ENCODE assay signal across 21 cellular contexts in the genomic region with DNA sequence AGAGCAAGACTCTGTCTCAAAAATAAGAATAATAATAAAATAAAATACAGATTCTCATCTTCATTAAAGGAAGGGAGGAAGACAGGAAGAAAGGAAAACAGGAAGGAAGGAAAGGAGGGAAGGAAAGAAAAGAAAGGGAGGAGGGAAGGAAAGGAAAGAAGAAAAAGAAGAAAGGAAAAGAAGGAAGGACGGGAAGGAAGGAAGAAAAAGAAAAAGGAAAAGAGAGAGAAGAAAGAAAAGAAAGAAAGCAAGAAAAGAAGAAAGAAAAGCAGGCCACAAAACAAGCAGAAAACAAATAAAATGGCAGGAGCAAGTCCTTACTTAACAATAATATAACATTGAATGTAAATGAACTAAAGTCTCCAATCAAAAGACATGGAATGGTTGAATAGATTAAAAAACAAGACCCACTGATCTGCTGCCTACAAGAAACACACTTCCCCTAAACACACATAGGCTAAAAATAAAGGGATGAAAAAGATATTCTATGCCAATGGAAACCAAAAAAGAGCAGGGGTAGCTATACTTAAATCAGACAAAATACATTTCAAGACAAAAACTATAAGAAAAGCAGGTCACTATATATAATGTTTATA.
DNase-seq lines count a peak whose midpoint lies in the region; ATAC-seq, FAIRE-seq and TF ChIP-seq lines count a peak whose summit lies in the region.
"Had no signal": no experiment of that assay in that cellular context is flagged by ENCODE, and none has a peak within 500 bp of the region (broad histone marks: within the 10 kb centered on the region; RNA-seq: fewer than 3 reads in every experiment).

No MANE protein-coding gene starts in this region.

- no peaks in the 10 kb centered on the region for H4K20me1 ChIP-seq in HepG2 (ENCODE audit: insufficient read depth, low read length)
- H4K20me1 ChIP-seq: BLaER1 treated with 17β-estradiol and CSF1 and Interleukin-3, amounts not matched to agents 10 nM and 100 nM had no signal

- no peak overlapping the region for H3K9ac ChIP-seq in HepG2 (ENCODE audit: insufficient read depth, low read depth, low read length)
- H3K9ac ChIP-seq: BLaER1 treated with 17β-estradiol and CSF1 and Interleukin-3, amounts not matched to agents 10 nM and 100 nM had no signal

- no peak overlapping the region for H2AFZ ChIP-seq in HepG2 (ENCODE audit: low read length)

- intact Hi-C loops in HepG2 (cut with micrococcal nuclease; ENCODE audit: unreplicated experiment) (no loop called here), right lobe of liver (cut with DNase I) (no loop called here)

- FAIRE-seq in HepG2 (lab: Jason Lieb, UNC) (no peak), bronchial epithelial cell (lab: Jason Lieb, UNC) (peak; percentile 94), islet of Langerhans (lab: Jason Lieb, UNC) (peak; percentile 81)
- FAIRE-seq: A204.1, D721Med, GM12878 had no signal

- in situ Hi-C loops in HepG2 (cut with HindIII; ENCODE audit: extremely low pct_ligation_motif_present, low pct_unique_long_range_greater_than_20kb): no loop called here

- no peaks in the 10 kb centered on the region for H3K9me3 ChIP-seq in HepG2 (ENCODE audit: low read length)
- no peaks in the 10 kb centered on the region for H3K9me3 ChIP-seq in right lobe of liver
- H3K9me3 ChIP-seq: BE2C had no signal

- no peaks in the 10 kb centered on the region for H3K36me3 ChIP-seq in HepG2 (replicated peaks in 1 of 2; ENCODE audit: control insufficient read depth in 1 of 2, insufficient read depth in 2 of 2, low read length in 2 of 2)
- H3K36me3 ChIP-seq in right lobe of liver: no peaks in the 10 kb centered on the region
- no peaks in the 10 kb centered on the region for H3K36me3 ChIP-seq in bronchial epithelial cell (ENCODE audit: control insufficient read depth, insufficient read depth, low read length)
- H3K36me3 ChIP-seq: BE2C; BLaER1 treated with 17β-estradiol and CSF1 and Interleukin-3, amounts not matched to agents 10 nM and 100 nM had no signal

- H3K4me1 ChIP-seq in HepG2 (ENCODE audit: insufficient read depth, low read length) (no peaks in the 10 kb centered on the region), right lobe of liver (peaks cover 0 to 4% (median 0%) of the 10 kb centered on the region in 4 donors)
- H3K4me1 ChIP-seq: BE2C had no signal

- CTCF ChIA-PET in HepG2 (lab: Yijun Ruan, JAX; ENCODE audit: low intra/inter-chr PET ratio, low total read pairs): no interaction called here

- TF ChIP-seq EP300 in HepG2 (IDR thresholded peaks at IDR 0.05; ENCODE audit: low read depth in 2 of 2, low read length in 2 of 2) (no peak), HepG2 (CRISPR knock-in tag; IDR thresholded peaks at IDR 0.05; ENCODE audit: borderline replicate concordance) (no peak)

- H3K4me3 ChIP-seq in HepG2 (replicated peaks in 1 of 3; ENCODE audit: insufficient read depth in 1 of 3, low read depth in 2 of 3, low read length in 3 of 3): no peak overlapping the region
- H3K4me3 ChIP-seq in right lobe of liver: no peak overlapping the region
- H3K4me3 ChIP-seq in bronchial epithelial cell (ENCODE audit: low read depth, low read length): no peak overlapping the region
- H3K4me3 ChIP-seq: BLaER1 treated with 17β-estradiol and CSF1 and Interleukin-3, amounts not matched to agents 10 nM and 100 nM; GM12878 had no signal

- no peak for ATAC-seq in HepG2
- no peak for ATAC-seq in right lobe of liver
- no peak for ATAC-seq in GM18867 (IDR thresholded peaks at IDR 0.05; ENCODE audit: unreplicated experiment)
- ATAC-seq: GM12878 had no signal

- no peak for DNase-seq in HepG2 (ENCODE audit: low spot score)
- DNase-seq in right lobe of liver: no peak
- DNase-seq in bronchial epithelial cell (ENCODE audit: low read depth): no peak
- no peak for DNase-seq in activated naive CD4-positive, alpha-beta T cell treated with anti-CD3 and anti-CD28 coated beads, Interleukin-2, amount 50 U/mL, for 16 hours
- DNase-seq in stimulated activated naive CD4-positive, alpha-beta T cell treated with Interleukin-2 at 50 U/mL for 16 hours (lab: John Stamatoyannopoulos, UW): no peak
- DNase-seq: BE2C; CD4-positive, alpha-beta T cell; CD8-positive, alpha-beta memory T cell; DMS 273 treated with DMSO at 0.1 percent for 48 hours; DMS79; EL; GDM1; GOT3; H7 had no signal

- TF ChIP-seq POLR2A in HepG2 (IDR thresholded peaks at IDR 0.05; ENCODE audit: insufficient read depth in 1 of 2, low read depth in 2 of 2, low read length in 2 of 2) (no peak), right lobe of liver (IDR thresholded peaks at IDR 0.05) (no peak)

- BruUV-seq in HepG2 (replicated peaks; lab: Mats Ljungman, UMichigan): no TSS peak

- no peak overlapping the region for H3K27ac ChIP-seq in HepG2 (ENCODE audit: extremely low read length, insufficient read depth, low read length)
- H3K27ac ChIP-seq in right lobe of liver: no peak overlapping the region
- H3K27ac ChIP-seq: 22Rv1; BLaER1 treated with 17β-estradiol and CSF1 and Interleukin-3, amounts not matched to agents 10 nM and 100 nM had no signal

- no peak for TF ChIP-seq CTCF in HepG2 (CRISPR knock-in tag; IDR thresholded peaks at IDR 0.05)
- TF ChIP-seq CTCF in right lobe of liver (IDR thresholded peaks at IDR 0.05): no peak
- no peak for TF ChIP-seq CTCF in bronchial epithelial cell (IDR thresholded peaks at IDR 0.05; ENCODE audit: insufficient read depth, low read length, severe bottlenecking)

- H3K27me3 ChIP-seq in HepG2 (ENCODE audit: control insufficient read depth in 1 of 2, insufficient read depth in 2 of 2, low read length in 2 of 2) (no peaks in the 10 kb centered on the region), right lobe of liver (no peaks in the 10 kb centered on the region), bronchial epithelial cell (ENCODE audit: control insufficient read depth, insufficient read depth, low read length) (no peaks in the 10 kb centered on the region)
- H3K27me3 ChIP-seq: BE2C; BLaER1 treated with 17β-estradiol and CSF1 and Interleukin-3, amounts not matched to agents 10 nM and 100 nM had no signal

- 56% methylated on average over 1 of the region's 1 CpG for whole genome bisulfite sequencing in HepG2 (ENCODE audit: low lambda C conversion rate)
- 78% methylated on average over 1 of the region's 1 CpG for WGBS in right lobe of liver (ENCODE audit: insufficient coverage, low coverage, low lambda C conversion rate, missing lambda C conversion rate)

- H3K79me2 ChIP-seq in HepG2 (ENCODE audit: insufficient read depth, low read length): no peaks in the 10 kb centered on the region

- POLR2A ChIA-PET in HepG2 (lab: Yijun Ruan, JAX): no interaction called here

- no peak for TF ChIP-seq RAD21 in HepG2 (CRISPR knock-in tag; IDR thresholded peaks at IDR 0.05)

- no peak overlapping the region for H3K4me2 ChIP-seq in HepG2 (ENCODE audit: low read depth, low read length)
- H3K4me2 ChIP-seq: BLaER1 treated with 17β-estradiol and CSF1 and Interleukin-3, amounts not matched to agents 10 nM and 100 nM had no signal

TF ChIP-seq in HepG2, 621 proteins besides CTCF, POLR2A, EP300 and RAD21 (continues in another document):
- TF ChIP-seq, protein P1, sequence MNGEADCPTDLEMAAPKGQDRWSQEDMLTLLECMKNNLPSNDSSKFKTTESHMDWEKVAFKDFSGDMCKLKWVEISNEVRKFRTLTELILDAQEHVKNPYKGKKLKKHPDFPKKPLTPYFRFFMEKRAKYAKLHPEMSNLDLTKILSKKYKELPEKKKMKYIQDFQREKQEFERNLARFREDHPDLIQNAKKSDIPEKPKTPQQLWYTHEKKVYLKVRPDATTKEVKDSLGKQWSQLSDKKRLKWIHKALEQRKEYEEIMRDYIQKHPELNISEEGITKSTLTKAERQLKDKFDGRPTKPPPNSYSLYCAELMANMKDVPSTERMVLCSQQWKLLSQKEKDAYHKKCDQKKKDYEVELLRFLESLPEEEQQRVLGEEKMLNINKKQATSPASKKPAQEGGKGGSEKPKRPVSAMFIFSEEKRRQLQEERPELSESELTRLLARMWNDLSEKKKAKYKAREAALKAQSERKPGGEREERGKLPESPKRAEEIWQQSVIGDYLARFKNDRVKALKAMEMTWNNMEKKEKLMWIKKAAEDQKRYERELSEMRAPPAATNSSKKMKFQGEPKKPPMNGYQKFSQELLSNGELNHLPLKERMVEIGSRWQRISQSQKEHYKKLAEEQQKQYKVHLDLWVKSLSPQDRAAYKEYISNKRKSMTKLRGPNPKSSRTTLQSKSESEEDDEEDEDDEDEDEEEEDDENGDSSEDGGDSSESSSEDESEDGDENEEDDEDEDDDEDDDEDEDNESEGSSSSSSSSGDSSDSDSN (CRISPR knock-in tag; IDR thresholded peaks at IDR 0.05): no peak
- TF ChIP-seq, protein P2, sequence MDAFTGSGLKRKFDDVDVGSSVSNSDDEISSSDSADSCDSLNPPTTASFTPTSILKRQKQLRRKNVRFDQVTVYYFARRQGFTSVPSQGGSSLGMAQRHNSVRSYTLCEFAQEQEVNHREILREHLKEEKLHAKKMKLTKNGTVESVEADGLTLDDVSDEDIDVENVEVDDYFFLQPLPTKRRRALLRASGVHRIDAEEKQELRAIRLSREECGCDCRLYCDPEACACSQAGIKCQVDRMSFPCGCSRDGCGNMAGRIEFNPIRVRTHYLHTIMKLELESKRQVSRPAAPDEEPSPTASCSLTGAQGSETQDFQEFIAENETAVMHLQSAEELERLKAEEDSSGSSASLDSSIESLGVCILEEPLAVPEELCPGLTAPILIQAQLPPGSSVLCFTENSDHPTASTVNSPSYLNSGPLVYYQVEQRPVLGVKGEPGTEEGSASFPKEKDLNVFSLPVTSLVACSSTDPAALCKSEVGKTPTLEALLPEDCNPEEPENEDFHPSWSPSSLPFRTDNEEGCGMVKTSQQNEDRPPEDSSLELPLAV (CRISPR knock-in tag; conservative IDR thresholded peaks at IDR 0.05; ENCODE audit: low read depth): no peak
- 0 out of 2 replicates have a peak, but pooled peaks have one; percentile 76 for TF ChIP-seq IKZF1 (IDR thresholded peaks at IDR 0.05)
- TF ChIP-seq, protein P3, sequence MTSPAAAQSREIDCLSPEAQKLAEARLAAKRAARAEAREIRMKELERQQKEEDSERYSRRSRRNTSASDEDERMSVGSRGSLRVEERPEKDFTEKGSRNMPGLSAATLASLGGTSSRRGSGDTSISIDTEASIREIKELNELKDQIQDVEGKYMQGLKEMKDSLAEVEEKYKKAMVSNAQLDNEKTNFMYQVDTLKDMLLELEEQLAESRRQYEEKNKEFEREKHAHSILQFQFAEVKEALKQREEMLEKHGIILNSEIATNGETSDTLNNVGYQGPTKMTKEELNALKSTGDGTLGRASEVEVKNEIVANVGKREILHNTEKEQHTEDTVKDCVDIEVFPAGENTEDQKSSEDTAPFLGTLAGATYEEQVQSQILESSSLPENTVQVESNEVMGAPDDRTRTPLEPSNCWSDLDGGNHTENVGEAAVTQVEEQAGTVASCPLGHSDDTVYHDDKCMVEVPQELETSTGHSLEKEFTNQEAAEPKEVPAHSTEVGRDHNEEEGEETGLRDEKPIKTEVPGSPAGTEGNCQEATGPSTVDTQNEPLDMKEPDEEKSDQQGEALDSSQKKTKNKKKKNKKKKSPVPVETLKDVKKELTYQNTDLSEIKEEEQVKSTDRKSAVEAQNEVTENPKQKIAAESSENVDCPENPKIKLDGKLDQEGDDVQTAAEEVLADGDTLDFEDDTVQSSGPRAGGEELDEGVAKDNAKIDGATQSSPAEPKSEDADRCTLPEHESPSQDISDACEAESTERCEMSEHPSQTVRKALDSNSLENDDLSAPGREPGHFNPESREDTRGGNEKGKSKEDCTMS (CRISPR knock-in tag; conservative IDR thresholded peaks at IDR 0.05): no peak
- TF ChIP-seq ZFP37 (CRISPR knock-in tag; IDR thresholded peaks at IDR 0.05; ENCODE audit: borderline replicate concordance): no peak
